ENCODE assay signal across 17 cellular contexts in genomic region chr1:83747853-83748482, GRCh38.
A peak's percentile ranks its signal among the peaks of the same experiment; 100 is the strongest.
DNase-seq lines count a peak whose midpoint lies in the region; ATAC-seq, FAIRE-seq and TF ChIP-seq lines count a peak whose summit lies in the region.
"Had no signal": no experiment of that assay in that cellular context is flagged by ENCODE, and none has a peak within 500 bp of the region (broad histone marks: within the 10 kb centered on the region; RNA-seq: fewer than 3 reads in every experiment).

No MANE protein-coding gene starts in this region.

- CTCF ChIA-PET in H1 (lab: Charles Lee; ENCODE audit: partially characterized antibody) = no interaction called here

- H4K20me1 ChIP-seq in H1 (replicated peaks in 1 of 2; ENCODE audit: control insufficient read depth in 1 of 2, insufficient read depth in 2 of 2, low read length in 2 of 2) = no peaks in the 10 kb centered on the region

- no peak overlapping the region for H3K14ac ChIP-seq in H1 (ENCODE audit: insufficient read length)

- no peak overlapping the region for H3K4ac ChIP-seq in H1 (replicated peaks; ENCODE audit: insufficient read length, low read depth, low read length)

- no peak overlapping the region for H4K91ac ChIP-seq in H1 (replicated peaks; ENCODE audit: insufficient read length, low read length)

- no peak overlapping the region for H3K18ac ChIP-seq in H1 (ENCODE audit: extremely low read depth, low read length)

- H3K4me3 ChIP-seq in H1 (ENCODE audit: extremely low read depth in 1 of 4, insufficient read depth in 2 of 4, low read depth in 3 of 4, low read length in 4 of 4) = no peak overlapping the region
- H3K4me3 ChIP-seq: HAP-1, K562 had no signal

- H3K27me3 Mint-ChIP-seq in neural crest cell (ENCODE audit: low read depth) = no peaks in the 10 kb centered on the region

- TF ChIP-seq CTCF in H1 (IDR thresholded peaks at IDR 0.05; ENCODE audit: control extremely low read depth in 1 of 3, insufficient read depth in 1 of 3, low read depth in 1 of 3, low read length in 3 of 3) (no peak), neural crest cell (conservative IDR thresholded peaks at IDR 0.05) (no peak)

- DNase-seq in EH (ENCODE audit: low read depth) (peak; percentile 3), SK-N-DZ (ENCODE audit: low spot score) (peak; percentile 65), H1 (ENCODE audit: low read depth in 1 of 2, low spot score in 2 of 2) (no peak), neural crest cell (ENCODE audit: low read depth, low spot score) (no peak), DMS114 treated with DMSO at 0.1 percent for 48 hours (lab: John Stamatoyannopoulos, UW; ENCODE audit: unreplicated experiment) (no peak), NAMALWA (ENCODE audit: low spot score) (no peak)
- DNase-seq: DMS153, NCI-H1048, NCI-H146, NCI-H2081 treated with DMSO at 0.1 percent for 48 hours, NCI-H524 had no signal

- H2BK15ac ChIP-seq in H1 (ENCODE audit: low read length) = no peak overlapping the region

- H3K36me3 Mint-ChIP-seq in neural crest cell (ENCODE audit: low read depth) = no peaks in the 10 kb centered on the region

- TF ChIP-seq EP300 in H1 (IDR thresholded peaks at IDR 0.05; ENCODE audit: borderline replicate concordance in 1 of 2, low read depth in 2 of 2, low read length in 2 of 2) = no peak

- no peak overlapping the region for H4K8ac ChIP-seq in H1 (ENCODE audit: extremely low read depth, insufficient read depth, low read length)

- H2BK20ac ChIP-seq in H1 (ENCODE audit: low read length) = no peak overlapping the region

- POLR2A ChIA-PET in H1 (lab: Charles Lee; ENCODE audit: partially characterized antibody) = no interaction called here

- no peak overlapping the region for H3K23ac ChIP-seq in H1 (ENCODE audit: insufficient read length)

- H3K4me2 ChIP-seq in H1 (ENCODE audit: insufficient read depth in 1 of 2, low read depth in 2 of 2, low read length in 2 of 2) = no peak overlapping the region

- no peak overlapping the region for H4K5ac ChIP-seq in H1 (ENCODE audit: insufficient read length, low read depth, low read length)

- no peak for FAIRE-seq in H1 (lab: Jason Lieb, UNC)
- FAIRE-seq: K562 had no signal

- peaks cover 0 to 4% (median under 1%) of the 10 kb centered on the region in 4 experiments; a peak in 1 of 7 replicates for H3K4me1 ChIP-seq in H1 (replicated peaks in 1 of 4; ENCODE audit: control insufficient read depth in 3 of 4, insufficient read depth in 4 of 4, low read length in 3 of 4)
- H3K4me1 ChIP-seq: HAP-1 had no signal

- H3K4me1 Mint-ChIP-seq in neural crest cell = peaks cover 56% of the 10 kb centered on the region

- no peak overlapping the region for H2BK120ac ChIP-seq in H1 (replicated peaks; ENCODE audit: low read depth, low read length)

- 61% methylated on average over 4 of the region's 4 CpGs; no CpG with 5 or more reads in 1 of the 2 experiments for WGBS in H1 (ENCODE audit: extremely low coverage in 1 of 2, insufficient coverage in 1 of 2, insufficient read length in 1 of 2, insufficient replicate concordance in 2 of 2, low coverage in 1 of 2, low lambda C conversion rate in 2 of 2, missing lambda C conversion rate in 1 of 2), 2 experiments

- TF ChIP-seq POLR2A in H1 (IDR thresholded peaks at IDR 0.05; ENCODE audit: control extremely low read depth in 1 of 2, low read depth in 2 of 2, low read length in 2 of 2) = no peak

- H3K9me3 ChIP-seq in H1 (ENCODE audit: insufficient read depth in 2 of 2, low read depth in 1 of 2, low read length in 1 of 2) = peaks cover 3 to 10% of the 10 kb centered on the region in 2 experiments; a peak in 2 of 4 replicates
- H3K9me3 ChIP-seq: HAP-1 had no signal

- peak overlapping the region; percentile 36 for H3K4me3 Mint-ChIP-seq in neural crest cell

- no peak overlapping the region for H3K27ac ChIP-seq in H1 (ENCODE audit: low read depth, low read length)
- H3K27ac ChIP-seq: C4-2B had no signal

- H3K79me2 ChIP-seq in H1 (ENCODE audit: control insufficient read depth in 1 of 2, insufficient read depth in 2 of 2, low read length in 2 of 2) = no peaks in the 10 kb centered on the region

- H3K9me3 Mint-ChIP-seq in neural crest cell = peaks cover 3% of the 10 kb centered on the region

- H3K27ac Mint-ChIP-seq in neural crest cell (ENCODE audit: unreplicated experiment) = peak overlapping the region; percentile 91

- 0 out of 2 replicates have a peak overlapping the region, but pooled peaks have one; percentile 66 for H2AFZ ChIP-seq in H1 (ENCODE audit: low read length)

- no peaks in the 10 kb centered on the region for H3K79me1 ChIP-seq in H1 (ENCODE audit: low read depth, low read length)

- no peak overlapping the region for H2AK5ac ChIP-seq in H1 (ENCODE audit: low read depth, low read length)

- no peak overlapping the region for H2BK5ac ChIP-seq in H1 (ENCODE audit: low read depth, low read length)

- H3K56ac ChIP-seq in H1 (replicated peaks; ENCODE audit: insufficient read length, low read depth, low read length) = no peak overlapping the region

- TF ChIP-seq RAD21 in H1 (IDR thresholded peaks at IDR 0.05 in 1 of 2, conservative IDR thresholded peaks at IDR 0.05 in 1 of 2; ENCODE audit: low read depth in 2 of 2, low read length in 2 of 2) = no peak

- ATAC-seq in GM19023 (IDR thresholded peaks at IDR 0.05; ENCODE audit: unreplicated experiment) = no peak
- ATAC-seq in HG02623 (IDR thresholded peaks at IDR 0.05; ENCODE audit: unreplicated experiment) = no peak
- ATAC-seq: K562, Panc1 had no signal

- H3K27me3 ChIP-seq in H1 (replicated peaks in 1 of 4; ENCODE audit: control insufficient read depth in 3 of 4, extremely low read depth in 1 of 4, insufficient read depth in 3 of 4, low read length in 3 of 4) = no peaks in the 10 kb centered on the region

- no peaks in the 10 kb centered on the region for H3K36me3 ChIP-seq in H1 (ENCODE audit: control insufficient read depth in 2 of 4, insufficient read depth in 4 of 4, low read length in 3 of 4)
- H3K36me3 ChIP-seq: HAP-1 had no signal

- H3K9ac ChIP-seq in H1 (replicated peaks in 1 of 4; ENCODE audit: extremely low read depth in 1 of 4, low read depth in 3 of 4, low read length in 3 of 4) = no peak overlapping the region

- no peaks in the 10 kb centered on the region for H3K23me2 ChIP-seq in H1 (ENCODE audit: low read depth, low read length)

- H2BK12ac ChIP-seq in H1 (ENCODE audit: low read depth, low read length) = no peak overlapping the region

TF ChIP-seq in H1, 55 proteins besides CTCF, POLR2A, EP300 and RAD21:
- no peak for TF ChIP-seq KDM5A (IDR thresholded peaks at IDR 0.05; ENCODE audit: low read length)
- TF ChIP-seq RNF2 (IDR thresholded peaks at IDR 0.05; ENCODE audit: borderline replicate concordance, low read depth, low read length, missing control alignments, poor library complexity, severe bottlenecking) = no peak
- TF ChIP-seq CHD1 (IDR thresholded peaks at IDR 0.05; ENCODE audit: low read depth, low read length) = no peak
- TF ChIP-seq PHF8 (conservative IDR thresholded peaks at IDR 0.05; ENCODE audit: low read depth, low read length) = no peak
- TF ChIP-seq EZH2 (IDR thresholded peaks at IDR 0.05; ENCODE audit: low read depth, low read length, severe bottlenecking) = no peak
- no peak for TF ChIP-seq SIN3A (conservative IDR thresholded peaks at IDR 0.05 in 1 of 2, IDR thresholded peaks at IDR 0.05 in 1 of 2; ENCODE audit: low read depth in 1 of 2, low read length in 2 of 2)
- no peak for TF ChIP-seq FOSL1 (IDR thresholded peaks at IDR 0.05; ENCODE audit: insufficient read depth, low read depth, low read length)
- TF ChIP-seq JUND (IDR thresholded peaks at IDR 0.05; ENCODE audit: low read length) = no peak
- no peak for TF ChIP-seq E2F6 (IDR thresholded peaks at IDR 0.05)
- no peak for TF ChIP-seq MAFK (IDR thresholded peaks at IDR 0.05; ENCODE audit: low read depth, low read length)
TF ChIP-seq in H1: peak in this region for 0.

Comparison
In these comparisons a context has a peak if more than half of its experiments do, and no peak if none do; other contexts are left out.
1. DNase-seq: peak in EH (single experiment) and SK-N-DZ (single experiment); none in H1 (0 of 2), neural crest cell (single experiment), DMS114 treated with DMSO at 0.1 percent for 48 hours (single experiment) and NAMALWA (single experiment).